In genomic region chr1:19450811-19451564, GRCh38 we compare ENCODE assay signal across 9 cellular contexts. TPM values are rescaled to one million over a fixed set of nuclear protein-coding genes. Genes with fewer than 3 reads are reported as not detected.
DNase-seq lines count a peak whose midpoint lies in the region; ATAC-seq and TF ChIP-seq lines count a peak whose summit lies in the region.
"Had no signal": no experiment of that assay in that cellular context is flagged by ENCODE, and none has a peak within 500 bp of the region (broad histone marks: within the 10 kb centered on the region; RNA-seq: fewer than 3 reads in every experiment).

No MANE protein-coding gene starts in this region.

- H3K9ac ChIP-seq in BLaER1 treated with 17β-estradiol and CSF1 and Interleukin-3, amounts not matched to agents 10 nM and 100 nM, result peak overlapping the region in 1 of 11 experiments; percentile 26; a peak in 1 of 22 replicates
- H3K9ac ChIP-seq in endocrine pancreas (ENCODE audit: control insufficient read depth, insufficient read depth, low read length) (no peak overlapping the region), neural cell (ENCODE audit: low read length) (no peak overlapping the region)

- H4K20me1 ChIP-seq in BLaER1 treated with 17β-estradiol and CSF1 and Interleukin-3, amounts not matched to agents 10 nM and 100 nM, result peaks cover 50 to 100% (median 100%) of the 10 kb centered on the region in 11 experiments; a peak in 21 of 22 replicates
- no peaks in the 10 kb centered on the region for H4K20me1 ChIP-seq in neural cell (ENCODE audit: insufficient read depth)

- H3K27ac ChIP-seq in BLaER1 treated with 17β-estradiol and CSF1 and Interleukin-3, amounts not matched to agents 10 nM and 100 nM, result peak overlapping the region in 3 of 11 experiments; percentile 76 to 82 (median 79); a peak in 5 of 22 replicates
- H3K27ac ChIP-seq in neural cell (ENCODE audit: low read length), result no peak overlapping the region
- H3K27ac ChIP-seq: cardiac muscle cell had no signal

- peaks cover 0 to 22% (median 9%) of the 10 kb centered on the region in 11 experiments; a peak in 10 of 22 replicates for H3K36me3 ChIP-seq in BLaER1 treated with 17β-estradiol and CSF1 and Interleukin-3, amounts not matched to agents 10 nM and 100 nM
- no peaks in the 10 kb centered on the region for H3K36me3 ChIP-seq in endocrine pancreas (ENCODE audit: control insufficient read depth, insufficient read depth, low read length)
- no peaks in the 10 kb centered on the region for H3K36me3 ChIP-seq in neural cell (ENCODE audit: insufficient read depth, low read length)
- H3K36me3 ChIP-seq: cardiac muscle cell had no signal

- TF ChIP-seq CTCF in neural cell (IDR thresholded peaks at IDR 0.05; ENCODE audit: poor library complexity, severe bottlenecking), result no peak

- peak overlapping the region; percentile 10 to 99 (median 44); a peak in 17 of 22 replicates for H3K4me2 ChIP-seq in BLaER1 treated with 17β-estradiol and CSF1 and Interleukin-3, amounts not matched to agents 10 nM and 100 nM
- no peak overlapping the region for H3K4me2 ChIP-seq in neural cell (ENCODE audit: low read length)

- no peak for TF ChIP-seq RAD21 in neural cell (conservative IDR thresholded peaks at IDR 0.05)

- H3K79me2 ChIP-seq in neural cell (replicated peaks; ENCODE audit: insufficient read depth, low read length), result peaks cover 10% of the 10 kb centered on the region

- no peaks in the 10 kb centered on the region for H3K9me2 ChIP-seq in neural cell (ENCODE audit: insufficient read depth, low read length)

- no peak for TF ChIP-seq EP300 in neural cell (conservative IDR thresholded peaks at IDR 0.05; ENCODE audit: poor library complexity, severe bottlenecking)

- no peaks in the 10 kb centered on the region for H3K9me3 ChIP-seq in BLaER1 treated with 17β-estradiol and CSF1 and Interleukin-3, amounts not matched to agents 10 nM and 100 nM (replicated peaks in 1 of 11)
- H3K9me3 ChIP-seq in endocrine pancreas (ENCODE audit: control insufficient read depth, low read length) (no peaks in the 10 kb centered on the region), neural cell (ENCODE audit: low read length) (no peaks in the 10 kb centered on the region)

- no peak for ATAC-seq in GM21367 (IDR thresholded peaks at IDR 0.05; ENCODE audit: unreplicated experiment)

- H3K4me3 ChIP-seq in BLaER1 treated with 17β-estradiol and CSF1 and Interleukin-3, amounts not matched to agents 10 nM and 100 nM, result no peak overlapping the region
- H3K4me3 ChIP-seq in endocrine pancreas (ENCODE audit: control insufficient read depth, insufficient read depth, low read length), result peak overlapping the region; percentile 22
- no peak overlapping the region for H3K4me3 ChIP-seq in neural cell (ENCODE audit: low read length)
- H3K4me3 ChIP-seq: cardiac muscle cell had no signal

- H3K4me1 ChIP-seq in BLaER1 treated with 17β-estradiol and CSF1 and Interleukin-3, amounts not matched to agents 10 nM and 100 nM, result peaks cover 86 to 100% (median 96%) of the 10 kb centered on the region in 10 experiments
- H3K4me1 ChIP-seq in endocrine pancreas (ENCODE audit: control insufficient read depth, insufficient read depth, low read length), result peaks cover 21% of the 10 kb centered on the region

- DNase-seq in NCI-H69 (lab: John Stamatoyannopoulos, UW), result peak; percentile 90
- DNase-seq in occipital lobe (lab: John Stamatoyannopoulos, UW), result no peak
- no peak for DNase-seq in HT-29 (ENCODE audit: low spot score)
- no peak for DNase-seq in NCI-H526 treated with DMSO at 0.1 percent for 48 hours (lab: John Stamatoyannopoulos, UW)

- H2AFZ ChIP-seq in neural cell (ENCODE audit: low read depth, low read length), result no peak overlapping the region

- no peaks in the 10 kb centered on the region for H3K27me3 ChIP-seq in BLaER1 treated with 17β-estradiol and CSF1 and Interleukin-3, amounts not matched to agents 10 nM and 100 nM
- H3K27me3 ChIP-seq in endocrine pancreas (ENCODE audit: control insufficient read depth, insufficient read depth, low read length) (no peaks in the 10 kb centered on the region), neural cell (ENCODE audit: insufficient read depth, low read depth, low read length) (no peaks in the 10 kb centered on the region)
- H3K27me3 ChIP-seq: cardiac muscle cell had no signal

- no peaks in the 10 kb centered on the region for H3F3A ChIP-seq in neural cell (ENCODE audit: insufficient read depth, low read length, poor library complexity, severe bottlenecking)

TF ChIP-seq in neural cell, 6 proteins besides CTCF, POLR2A, EP300 and RAD21:
- TF ChIP-seq POLR2AphosphoS5 (IDR thresholded peaks at IDR 0.05) (peak; percentile 9), TAF1 (IDR thresholded peaks at IDR 0.05; ENCODE audit: low read depth) (no peak), MXI1 (conservative IDR thresholded peaks at IDR 0.05; ENCODE audit: poor library complexity, severe bottlenecking) (no peak)
- TF ChIP-seq, protein P1, sequence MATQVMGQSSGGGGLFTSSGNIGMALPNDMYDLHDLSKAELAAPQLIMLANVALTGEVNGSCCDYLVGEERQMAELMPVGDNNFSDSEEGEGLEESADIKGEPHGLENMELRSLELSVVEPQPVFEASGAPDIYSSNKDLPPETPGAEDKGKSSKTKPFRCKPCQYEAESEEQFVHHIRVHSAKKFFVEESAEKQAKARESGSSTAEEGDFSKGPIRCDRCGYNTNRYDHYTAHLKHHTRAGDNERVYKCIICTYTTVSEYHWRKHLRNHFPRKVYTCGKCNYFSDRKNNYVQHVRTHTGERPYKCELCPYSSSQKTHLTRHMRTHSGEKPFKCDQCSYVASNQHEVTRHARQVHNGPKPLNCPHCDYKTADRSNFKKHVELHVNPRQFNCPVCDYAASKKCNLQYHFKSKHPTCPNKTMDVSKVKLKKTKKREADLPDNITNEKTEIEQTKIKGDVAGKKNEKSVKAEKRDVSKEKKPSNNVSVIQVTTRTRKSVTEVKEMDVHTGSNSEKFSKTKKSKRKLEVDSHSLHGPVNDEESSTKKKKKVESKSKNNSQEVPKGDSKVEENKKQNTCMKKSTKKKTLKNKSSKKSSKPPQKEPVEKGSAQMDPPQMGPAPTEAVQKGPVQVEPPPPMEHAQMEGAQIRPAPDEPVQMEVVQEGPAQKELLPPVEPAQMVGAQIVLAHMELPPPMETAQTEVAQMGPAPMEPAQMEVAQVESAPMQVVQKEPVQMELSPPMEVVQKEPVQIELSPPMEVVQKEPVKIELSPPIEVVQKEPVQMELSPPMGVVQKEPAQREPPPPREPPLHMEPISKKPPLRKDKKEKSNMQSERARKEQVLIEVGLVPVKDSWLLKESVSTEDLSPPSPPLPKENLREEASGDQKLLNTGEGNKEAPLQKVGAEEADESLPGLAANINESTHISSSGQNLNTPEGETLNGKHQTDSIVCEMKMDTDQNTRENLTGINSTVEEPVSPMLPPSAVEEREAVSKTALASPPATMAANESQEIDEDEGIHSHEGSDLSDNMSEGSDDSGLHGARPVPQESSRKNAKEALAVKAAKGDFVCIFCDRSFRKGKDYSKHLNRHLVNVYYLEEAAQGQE (IDR thresholded peaks at IDR 0.05; ENCODE audit: borderline replicate concordance), result no peak

RNA-seq across cellular contexts. Expression of gene CAPZB, which starts 34.4 kb away (rescaled TPM):
- 159 and 182 TPM in 2 replicates for polyA plus RNA-seq in neural cell
- polyA minus RNA-seq in neural cell, result 131 and 141 TPM in 2 replicates
- 38.4 TPM for total RNA-seq in occipital lobe
- 71.9 and 87.3 TPM in 2 replicates for total RNA-seq in HT-29 (2014; rRNA removed; shearing (Covaris generic))
